In the genomic region with DNA sequence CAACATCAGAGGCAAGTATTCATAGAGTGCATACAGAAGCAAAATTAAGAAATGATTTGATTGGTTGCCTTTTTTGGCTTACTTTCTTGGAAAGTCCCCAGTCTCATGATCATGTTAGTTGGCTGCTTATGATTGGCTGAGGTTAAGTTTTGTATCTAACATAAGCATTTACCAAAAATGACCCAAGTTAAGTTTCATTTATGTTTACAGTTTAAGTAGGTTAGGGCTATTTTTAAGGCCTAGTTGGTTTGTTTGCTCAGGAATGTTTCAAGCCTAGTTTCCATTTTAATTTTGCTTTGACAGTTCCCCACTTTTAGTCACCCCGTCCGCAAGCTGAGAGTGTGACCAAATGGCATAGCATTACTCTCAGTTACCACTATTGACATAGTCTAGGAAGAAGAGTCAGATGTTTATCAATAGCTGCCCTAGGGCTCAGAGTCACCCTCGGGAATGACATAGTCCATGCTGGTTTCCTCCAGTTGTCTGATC, we compare ENCODE assay signal across 15 cellular contexts. TPM values are rescaled to one million over a fixed set of nuclear protein-coding genes. Genes with fewer than 3 reads are reported as not detected.
DNase-seq lines count a peak whose midpoint lies in the region; ATAC-seq and TF ChIP-seq lines count a peak whose summit lies in the region.
"Had no signal": no experiment of that assay in that cellular context is flagged by ENCODE, and none has a peak within 500 bp of the region (broad histone marks: within the 10 kb centered on the region; RNA-seq: fewer than 3 reads in every experiment).

No MANE protein-coding gene starts in this region.

- no peaks in the 10 kb centered on the region for H3K27me3 ChIP-seq in GM06990 (replicated peaks; ENCODE audit: control insufficient read depth, insufficient read depth, low read length)
- H3K27me3 ChIP-seq: BLaER1, stomach had no signal

- H3K27ac Mint-ChIP-seq in activated T-helper 17 cell treated with anti-CD3 and anti-CD28 coated beads, Interleukin-2, amount 50 U/mL, for 72 hours, result peak overlapping the region; percentile 98

- no peak overlapping the region for H3K4me3 ChIP-seq in GM06990 (replicated peaks; ENCODE audit: low read depth, low read length)
- H3K4me3 ChIP-seq: BLaER1, stomach had no signal

- H3K4me3 Mint-ChIP-seq in activated T-helper 17 cell treated with anti-CD3 and anti-CD28 coated beads, Interleukin-2, amount 50 U/mL, for 72 hours, result peak overlapping the region; percentile 66

- peaks cover 9% of the 10 kb centered on the region for H3K4me1 Mint-ChIP-seq in activated T-helper 17 cell treated with anti-CD3 and anti-CD28 coated beads, Interleukin-2, amount 50 U/mL, for 72 hours

- DNase-seq in GM06990 (ENCODE audit: extremely low read depth, insufficient read length), result peak; percentile 23
- no peak for DNase-seq in SIG-M5 treated with dmso at 0.1 percent for 504 hours (lab: John Stamatoyannopoulos, UW; ENCODE audit: unreplicated experiment)
- no peak for DNase-seq in NCI-H2171 treated with DMSO at 0.1 percent for 48 hours (lab: John Stamatoyannopoulos, UW)
- DNase-seq: activated CD8-positive, alpha-beta memory T cell treated with anti-CD3 and anti-CD28 coated beads for 24 hours; amygdala; dermis blood vessel endothelial cell; NCI-H226; stimulated activated CD4-positive, alpha-beta T cell treated with anti-CD3 and anti-CD28 coated beads, Interleukin-4, amount 100 ng/mL, for 1 hour; stomach had no signal

- H3K9me3 Mint-ChIP-seq in activated T-helper 17 cell treated with anti-CD3 and anti-CD28 coated beads, Interleukin-2, amount 50 U/mL, for 72 hours, result no peaks in the 10 kb centered on the region

- H3K27me3 Mint-ChIP-seq in activated T-helper 17 cell treated with anti-CD3 and anti-CD28 coated beads, Interleukin-2, amount 50 U/mL, for 72 hours, result no peaks in the 10 kb centered on the region

- peaks cover 46% of the 10 kb centered on the region for H3K36me3 Mint-ChIP-seq in activated T-helper 17 cell treated with anti-CD3 and anti-CD28 coated beads, Interleukin-2, amount 50 U/mL, for 72 hours (ENCODE audit: low read depth)

- no peak for TF ChIP-seq CTCF in GM06990 (IDR thresholded peaks at IDR 0.05; ENCODE audit: insufficient read depth, low read length, poor library complexity, severe bottlenecking)

- no peaks in the 10 kb centered on the region; the same call in 1 of the 2 replicates for H3K36me3 ChIP-seq in GM06990 (ENCODE audit: control insufficient read depth, insufficient read depth, low read length)
- H3K36me3 ChIP-seq: stomach had no signal

- ATAC-seq in GM18517 (IDR thresholded peaks at IDR 0.05; ENCODE audit: unreplicated experiment) (peak; percentile 51), HG02884 (IDR thresholded peaks at IDR 0.05; ENCODE audit: unreplicated experiment) (peak; percentile 63), GM21619 (IDR thresholded peaks at IDR 0.05; ENCODE audit: unreplicated experiment) (no peak), HG02798 (IDR thresholded peaks at IDR 0.05; ENCODE audit: poor library complexity, unreplicated experiment) (no peak)
- ATAC-seq in activated T-helper 17 cell treated with anti-CD3 and anti-CD28 coated beads, Interleukin-2, amount 50 U/mL, for 72 hours (replicated peaks), result peak; percentile 90

RNA-seq across cellular contexts. Expression of a gene that starts 36.3 kb away (rescaled TPM):
- total RNA-seq in activated T-helper 17 cell treated with anti-CD3 and anti-CD28 coated beads, Interleukin-2, amount 50 U/mL, for 72 hours, result 10 to 100 TPM; 44.1 to 49.9 TPM

RNA-seq across cellular contexts. Expression of a gene that starts 36.5 kb away (rescaled TPM):
- total RNA-seq in activated T-helper 17 cell treated with anti-CD3 and anti-CD28 coated beads, Interleukin-2, amount 50 U/mL, for 72 hours, result 1 to 10 TPM; 5.0 to 5.6 TPM

RNA-seq across cellular contexts. Expression of a gene that starts 43.6 kb away (rescaled TPM):
- total RNA-seq in activated T-helper 17 cell treated with anti-CD3 and anti-CD28 coated beads, Interleukin-2, amount 50 U/mL, for 72 hours, result 100 to 1,000 TPM; 121 to 285 TPM

Comparison
In these comparisons a context has a peak if more than half of its experiments do, and no peak if none do; other contexts are left out.
1. ATAC-seq: peak in GM18517 (single experiment), HG02884 (single experiment) and activated T-helper 17 cell treated with anti-CD3 and anti-CD28 coated beads, Interleukin-2, amount 50 U/mL, for 72 hours (single experiment); none in GM21619 (single experiment) and HG02798 (single experiment).